ENCODE assay signal across 14 cellular contexts in genomic region chr18:22337878-22338277, GRCh38.
"Had no signal": no experiment of that assay in that cellular context is flagged by ENCODE, and none has a peak within 500 bp of the region (broad histone marks: within the 10 kb centered on the region; RNA-seq: fewer than 3 reads in every experiment).

No MANE protein-coding gene starts in this region.

- ATAC-seq: stimulated activated effector memory CD8-positive, alpha-beta T cell treated with anti-CD3 and anti-CD28 coated beads, Interleukin-12 subunit alpha, Interleukin-12 subunit beta, amount 100 ng/mL, for 72 hours; T-helper 17 cell had no signal

- H3K4me1 ChIP-seq: breast epithelium, prostate gland, right lobe of liver had no signal

- H3K27me3 ChIP-seq: breast epithelium, right lobe of liver, upper lobe of left lung had no signal

- DNase-seq: activated B cell treated with CpG ODN at 0.5 μM for 24 hours; activated CD4-positive, alpha-beta T cell treated with anti-CD3 and anti-CD28 coated beads, Interleukin-2, amount 10 ng/mL, durations not matched to agents 7 days and 5 days; activated naive CD4-positive, alpha-beta T cell treated with anti-CD3 and anti-CD28 coated beads, Interleukin-2, amount 50 U/mL, for 16 hours; foreskin melanocyte; kidney glomerular epithelial cell; naive B cell; occipital lobe; right lobe of liver; T-helper 17 cell; upper lobe of left lung had no signal

- H3K27ac Mint-ChIP-seq: activated B cell treated with CpG ODN at 0.5 μM for 24 hours; activated CD4-positive, alpha-beta T cell treated with anti-CD3 and anti-CD28 coated beads, Interleukin-2, amount 10 ng/mL, durations not matched to agents 7 days and 5 days; stimulated activated effector memory CD8-positive, alpha-beta T cell treated with anti-CD3 and anti-CD28 coated beads, Interleukin-12 subunit alpha, Interleukin-12 subunit beta, amount 100 ng/mL, for 72 hours; T-helper 17 cell had no signal

- H3K4me3 ChIP-seq: breast epithelium, lung, prostate gland, right lobe of liver, upper lobe of left lung had no signal

- H3K4me3 Mint-ChIP-seq: activated B cell treated with CpG ODN at 0.5 μM for 24 hours; activated CD4-positive, alpha-beta T cell treated with anti-CD3 and anti-CD28 coated beads, Interleukin-2, amount 10 ng/mL, durations not matched to agents 7 days and 5 days; naive B cell; stimulated activated effector memory CD8-positive, alpha-beta T cell treated with anti-CD3 and anti-CD28 coated beads, Interleukin-12 subunit alpha, Interleukin-12 subunit beta, amount 100 ng/mL, for 72 hours; T-helper 17 cell had no signal

- H3K4me1 Mint-ChIP-seq: activated B cell treated with CpG ODN at 0.5 μM for 24 hours, naive B cell, T-helper 17 cell had no signal

- H3K27me3 Mint-ChIP-seq: activated B cell treated with CpG ODN at 0.5 μM for 24 hours; activated CD4-positive, alpha-beta T cell treated with anti-CD3 and anti-CD28 coated beads, Interleukin-2, amount 10 ng/mL, durations not matched to agents 7 days and 5 days; T-helper 17 cell had no signal

- H3K27ac ChIP-seq: prostate gland, right lobe of liver had no signal

- H3K9me3 Mint-ChIP-seq: activated B cell treated with CpG ODN at 0.5 μM for 24 hours; activated CD4-positive, alpha-beta T cell treated with anti-CD3 and anti-CD28 coated beads, Interleukin-2, amount 10 ng/mL, durations not matched to agents 7 days and 5 days; stimulated activated effector memory CD8-positive, alpha-beta T cell treated with anti-CD3 and anti-CD28 coated beads, Interleukin-12 subunit alpha, Interleukin-12 subunit beta, amount 100 ng/mL, for 72 hours had no signal

- H3K36me3 Mint-ChIP-seq: naive B cell; stimulated activated effector memory CD8-positive, alpha-beta T cell treated with anti-CD3 and anti-CD28 coated beads, Interleukin-12 subunit alpha, Interleukin-12 subunit beta, amount 100 ng/mL, for 72 hours had no signal

- H3K36me3 ChIP-seq: breast epithelium, prostate gland, right lobe of liver, upper lobe of left lung had no signal

- H3K9me3 ChIP-seq: breast epithelium, prostate gland, right lobe of liver, upper lobe of left lung had no signal
